8 cellular contexts compared by ENCODE assay signal in genomic region chr19:17766543-17767131, GRCh38. TPM values are rescaled to one million over a fixed set of nuclear protein-coding genes. Genes with fewer than 3 reads are reported as not detected.
A peak's percentile ranks its signal among the peaks of the same experiment; 100 is the strongest.
DNase-seq lines count a peak whose midpoint lies in the region; ATAC-seq, FAIRE-seq and TF ChIP-seq lines count a peak whose summit lies in the region.

No MANE protein-coding gene starts in this region.

- intact Hi-C loops in CD14-positive monocyte (cut with micrococcal nuclease), result no loop called here
- intact Hi-C loops in HCT116 (cut with micrococcal nuclease), result loop anchor here (1.0 to 5.0 kb wide), 5 partner anchors 49 to 324 kb away; partner anchors contain the start of gene MAP1S
- intact Hi-C loops in K562 (cut with micrococcal nuclease), result no loop called here
- intact Hi-C loops in gastrocnemius medialis (cut with DNase I; ENCODE audit: low total_unique reads), result loop anchor here (5.0 kb wide), 1 partner anchor 64 kb away; no protein-coding TSS in a partner anchor

- peak overlapping the region; percentile 42 to 50 for H3K4me3 ChIP-seq in HCT116 (replicated peaks in 1 of 2; ENCODE audit: low read depth in 1 of 2, low read length in 2 of 2)
- no peak overlapping the region for H3K4me3 ChIP-seq in NT2/D1 (ENCODE audit: insufficient read length, low read depth)
- H3K4me3 ChIP-seq in K562, result no peak overlapping the region
- H3K4me3 ChIP-seq in gastrocnemius medialis, result peak overlapping the region in 1 of 4 donors; percentile 13

- no peaks in the 10 kb centered on the region for H3K9me2 ChIP-seq in HCT116 (ENCODE audit: insufficient read depth)

- no peaks in the 10 kb centered on the region for H3K36me3 ChIP-seq in HCT116 (ENCODE audit: control insufficient read depth in 1 of 2, insufficient read depth in 2 of 2, low read length in 2 of 2)
- no peaks in the 10 kb centered on the region for H3K36me3 ChIP-seq in NT2/D1 (ENCODE audit: insufficient read depth, insufficient read length, low read length)
- H3K36me3 ChIP-seq in K562 (ENCODE audit: control insufficient read depth, insufficient read depth, low read length), result peaks cover 73% of the 10 kb centered on the region; the same call in 2 of the 3 replicates
- no peaks in the 10 kb centered on the region for H3K36me3 ChIP-seq in gastrocnemius medialis

- TF ChIP-seq CTCF in CD14-positive monocyte (IDR thresholded peaks at IDR 0.05) (peak; percentile 93), HCT116 (IDR thresholded peaks at IDR 0.05 in 2 of 3, conservative IDR thresholded peaks at IDR 0.05 in 1 of 3; ENCODE audit: borderline replicate concordance in 1 of 3, insufficient read depth in 1 of 3, low read depth in 2 of 3, low read length in 2 of 3) (peak; percentile 81 to 94 (median 93)), K562 (IDR thresholded peaks at IDR 0.05 in 2 of 3, conservative IDR thresholded peaks at IDR 0.05 in 1 of 3; ENCODE audit: insufficient read depth in 2 of 3, low read depth in 1 of 3, low read length in 3 of 3) (peak; percentile 60 to 64 (median 60)), gastrocnemius medialis (IDR thresholded peaks at IDR 0.05 in 4 of 5, conservative IDR thresholded peaks at IDR 0.05 in 1 of 5) (peak; percentile 35 to 71 (median 58))

- H3K4me1 ChIP-seq in HCT116 (ENCODE audit: control insufficient read depth in 1 of 2, insufficient read depth in 2 of 2, low read length in 2 of 2), result peaks cover 20 to 32% of the 10 kb centered on the region in 2 experiments
- peaks cover 5% of the 10 kb centered on the region for H3K4me1 ChIP-seq in NT2/D1 (ENCODE audit: insufficient read depth, insufficient read length)
- peaks cover 0 to 5% of the 10 kb centered on the region in 2 experiments; a peak in 3 of 5 replicates for H3K4me1 ChIP-seq in K562 (replicated peaks in 1 of 2; ENCODE audit: control insufficient read depth in 2 of 2, insufficient read depth in 2 of 2, low read length in 2 of 2)
- peaks cover 0 to 3% of the 10 kb centered on the region in 2 donors for H3K4me1 ChIP-seq in gastrocnemius medialis

- peak overlapping the region; percentile 39; the same call in 1 of the 2 replicates for H3K27ac ChIP-seq in HCT116 (ENCODE audit: low read depth, low read length)
- H3K27ac ChIP-seq in K562 (ENCODE audit: extremely low read depth, low read depth, low read length), result no peak overlapping the region
- no peak overlapping the region for H3K27ac ChIP-seq in gastrocnemius medialis

- peak overlapping the region; percentile 88 for H3K4me2 ChIP-seq in HCT116 (ENCODE audit: low read length)
- no peak overlapping the region for H3K4me2 ChIP-seq in K562 (ENCODE audit: insufficient read depth, low read length)

- TF ChIP-seq RAD21 in HCT116 (IDR thresholded peaks at IDR 0.05; ENCODE audit: low read depth) (peak; percentile 98), K562 (CRISPR knock-in tag; conservative IDR thresholded peaks at IDR 0.05 in 1 of 2, IDR thresholded peaks at IDR 0.05 in 1 of 2) (peak in 1 of 2 experiments; percentile 43; a peak in 2 of 4 replicates)

- RAD21 ChIA-PET in HCT116 (lab: Charles Lee; ENCODE audit: low non-redundant PET in 1 of 2, low total read pairs in 2 of 2, uncharacterized antibody in 2 of 2, unreplicated experiment in 2 of 2), result interaction anchor here (0.7 to 1.4 kb wide), 13 partner anchors 8 to 190 kb away, joined by 3 to 6 read pairs (median 3); partner anchors contain the start of gene MAP1S (in 1 of the 2)

- POLR2A ChIA-PET in HCT116 (lab: Charles Lee) (interaction anchor here (0.6 to 1.0 kb wide), 10 partner anchors 8 to 317 kb away, joined by 3 to 5 read pairs (median 3); partner anchors contain the start of genes B3GNT3 and RPL18A), K562 (lab: Yijun Ruan, JAX) (interaction anchor here (0.6 kb wide), 2 partner anchors 9 to 60 kb away, joined by 3 read pairs; no protein-coding TSS in a partner anchor)

- peaks cover 28% of the 10 kb centered on the region for H3K4me1 Mint-ChIP-seq in CD14-positive monocyte

- BruUV-seq in HCT116 (replicated peaks; lab: Mats Ljungman, UMichigan) (no TSS peak), K562 (replicated peaks; lab: Mats Ljungman, UMichigan) (no TSS peak)

- H3K9me3 Mint-ChIP-seq in CD14-positive monocyte, result peaks cover 0 to 3% (median 0%) of the 10 kb centered on the region in 7 donors

- no peaks in the 10 kb centered on the region for H3K9me3 ChIP-seq in HCT116 (ENCODE audit: control insufficient read depth in 1 of 2, insufficient read depth in 1 of 2, low read depth in 1 of 2, low read length in 2 of 2)
- no peaks in the 10 kb centered on the region for H3K9me3 ChIP-seq in NT2/D1 (ENCODE audit: insufficient read depth, low read length)
- no peaks in the 10 kb centered on the region for H3K9me3 ChIP-seq in K562 (replicated peaks; ENCODE audit: control insufficient read depth, insufficient read depth, low read depth, low read length)
- H3K9me3 ChIP-seq in gastrocnemius medialis, result no peaks in the 10 kb centered on the region

- no peak for TF ChIP-seq EP300 in K562 (IDR thresholded peaks at IDR 0.05; ENCODE audit: low read length)

- CTCF ChIA-PET in HCT116 (lab: Charles Lee) (interaction anchor here (0.6 to 2.3 kb wide), 29 partner anchors 9 to 325 kb away, joined by 3 to 30 read pairs (median 5); partner anchors contain the start of genes B3GNT3, MAP1S and RPL18A), K562 (lab: Yijun Ruan, JAX; ENCODE audit: low intra/inter-chr PET ratio) (no interaction called here)

- H3K9ac ChIP-seq in HCT116 (ENCODE audit: low read length) (peak overlapping the region; percentile 47; the same call in 1 of the 2 replicates), NT2/D1 (ENCODE audit: insufficient read length, low read depth) (peak overlapping the region; percentile 68), K562 (ENCODE audit: insufficient read depth in 1 of 2, low read depth in 2 of 2, low read length in 2 of 2) (peak overlapping the region in 1 of 2 experiments; percentile 13; a peak in 1 of 4 replicates)

- peak overlapping the region; percentile 62 to 97 (median 90) for H3K27ac Mint-ChIP-seq in CD14-positive monocyte

- peak; percentile 87 for DNase-seq in CD14-positive monocyte (ENCODE audit: low spot score)
- peak; percentile 88 for DNase-seq in HCT116 (ENCODE audit: low read depth, low spot score)
- peak; percentile 88 for DNase-seq in NT2/D1 (ENCODE audit: low read depth, low spot score)
- DNase-seq in K562 (ENCODE audit: extremely low read depth in 1 of 4, low spot score in 3 of 4), result peak in 2 of 4 experiments; percentile 29 to 63
- peak; percentile 73 for DNase-seq in iPS-NIHi11 (ENCODE audit: low spot score)
- peak; percentile 16 to 43 for DNase-seq in gastrocnemius medialis

- ATAC-seq in HCT116, result peak; percentile 91
- ATAC-seq in K562, result no peak
- ATAC-seq in gastrocnemius medialis, result no peak
- no peak for ATAC-seq in HG03175 (IDR thresholded peaks at IDR 0.05; ENCODE audit: unreplicated experiment)
- no peak for ATAC-seq in GM18909 (IDR thresholded peaks at IDR 0.05; ENCODE audit: poor library complexity, unreplicated experiment)

- peak overlapping the region in 1 of 2 donors; percentile 69 for H3K4me3 Mint-ChIP-seq in CD14-positive monocyte

- 84% methylated on average over 24 of the region's 29 CpGs for WGBS in K562 (ENCODE audit: insufficient coverage, low coverage, missing lambda C conversion rate)

- H4K20me1 ChIP-seq in HCT116 (ENCODE audit: insufficient read depth) (no peaks in the 10 kb centered on the region), K562 (replicated peaks; ENCODE audit: control insufficient read depth, insufficient read depth, low read length) (0 out of 2 replicates have a peak, but pooled peaks cover 3% of the 10 kb centered on the region)

- in situ Hi-C loops in K562 (cut with MboI), result no loop called here
- in situ Hi-C loops in gastrocnemius medialis (cut with MboI; ENCODE audit: low sequenced_read_pairs in 4 of 4), result loop anchor here in 1 of 4 donors (10.0 kb wide), 1 partner anchor 52 kb away; the partner anchor contains the start of gene MAP1S

- no peaks in the 10 kb centered on the region for H3K79me2 ChIP-seq in HCT116 (ENCODE audit: insufficient read depth, low read length)
- no peaks in the 10 kb centered on the region for H3K79me2 ChIP-seq in K562 (ENCODE audit: control insufficient read depth, insufficient read depth, low read length)

- H3K9me1 ChIP-seq in K562 (ENCODE audit: control insufficient read depth, insufficient read depth, low read length), result no peaks in the 10 kb centered on the region

- H3K27me3 Mint-ChIP-seq in CD14-positive monocyte (ENCODE audit: low read depth in 3 of 3), result no peaks in the 10 kb centered on the region

- no peak for FAIRE-seq in K562 (lab: Jason Lieb, UNC)

- H3K36me3 Mint-ChIP-seq in CD14-positive monocyte, result peaks cover 55 to 87% of the 10 kb centered on the region in 2 donors

- H2AFZ ChIP-seq in HCT116 (ENCODE audit: low read depth, low read length, poor library complexity, severe bottlenecking) (no peak overlapping the region), K562 (ENCODE audit: low read depth, low read length) (no peak overlapping the region)

- H3K27me3 ChIP-seq in HCT116 (ENCODE audit: insufficient read depth, low read length), result no peaks in the 10 kb centered on the region
- H3K27me3 ChIP-seq in NT2/D1 (ENCODE audit: insufficient read depth, insufficient read length), result no peaks in the 10 kb centered on the region
- no peaks in the 10 kb centered on the region for H3K27me3 ChIP-seq in K562 (ENCODE audit: control insufficient read depth in 2 of 2, insufficient read depth in 2 of 2, low read length in 2 of 2)
- H3K27me3 ChIP-seq in gastrocnemius medialis, result peaks cover 0 to 4% (median 4%) of the 10 kb centered on the region in 3 donors

- TF ChIP-seq POLR2A in HCT116 (IDR thresholded peaks at IDR 0.05; ENCODE audit: borderline replicate concordance, extremely low read depth, insufficient read depth, insufficient read length) (no peak), K562 (conservative IDR thresholded peaks at IDR 0.05) (no peak), gastrocnemius medialis (IDR thresholded peaks at IDR 0.05) (no peak)

RNA-seq across cellular contexts. Expression of gene FCHO1, which starts 15.4 kb away (rescaled TPM):
- 10 to 100 TPM; 11.4 to 13.4 TPM for polyA plus RNA-seq in CD14-positive monocyte
- 28.1 TPM for total RNA-seq in HCT116 (2021; ENCODE audit: unreplicated experiment)
- 36.8 and 37.2 TPM in 2 replicates for polyA plus RNA-seq in HCT116 (2012)
- total RNA-seq in K562 (2011; cell fraction: chromatin; rRNA removed; ENCODE audit: low replicate concordance), result 225 and 536 TPM in 2 replicates
- 220 and 237 TPM in 2 replicates for total RNA-seq in K562 (2011; cell fraction: nucleolus; rRNA removed)
- 234 and 250 TPM in 2 replicates for total RNA-seq in K562 (2011; cell fraction: nucleoplasm; rRNA removed)
- 25.4 and 33.0 TPM in 2 replicates for total RNA-seq in K562 (2014; rRNA removed)
- total RNA-seq in K562 (2014; rRNA removed; fragmentation: Illumina TruSeq; extraction: Trizol), result 9.2 and 14.3 TPM in 2 replicates
- 18.1 and 18.3 TPM in 2 replicates for total RNA-seq in K562 (2015; rRNA removed; fragmentation: Illumina TruSeq; extraction: Trizol)
- total RNA-seq in K562 (2021), result 51.9 and 58.9 TPM in 2 replicates
- polyA plus RNA-seq in K562 (2011; rRNA removed), result 9.3 and 19.3 TPM in 2 replicates
- 9.1 and 14.7 TPM in 2 replicates for polyA plus RNA-seq in K562 (2011; cell fraction: cytosol; rRNA removed)
- polyA plus RNA-seq in K562 (2011; cell fraction: nucleus; rRNA removed), result 80.2 and 106 TPM in 2 replicates
- polyA plus RNA-seq in K562 (2012), result 31.6 and 56.4 TPM in 2 replicates
- polyA plus RNA-seq in K562 (2014; fragmentation: Illumina TruSeq; extraction: Trizol), result 24.2 and 32.6 TPM in 2 replicates
- under 1 TPM; 0.21 to 0.67 TPM for polyA plus RNA-seq in K562 (2014; fragmentation: Nextera tagmentation; extraction: Ambion mirVana)
- polyA plus RNA-seq in K562 (2014; rRNA removed), result 26.6 and 28.7 TPM in 2 replicates
- polyA minus RNA-seq in K562 (2011; rRNA and poly(A)+ RNA removed), result 45.3 and 55.3 TPM in 2 replicates
- polyA minus RNA-seq in K562 (2011; cell fraction: cytosol; rRNA and poly(A)+ RNA removed), result 28.8 and 38.7 TPM in 2 replicates
- 95.9 and 141 TPM in 2 replicates for polyA minus RNA-seq in K562 (2011; cell fraction: nucleus; rRNA and poly(A)+ RNA removed)
- 1 to 10 TPM in 1 of 4 donors, under 1 TPM in 2, not detected in 1; 0.13 to 2.1 (median 0.51) TPM for total RNA-seq in gastrocnemius medialis

RNA-seq across cellular contexts. Expression of gene B3GNT3, which starts 28.3 kb away (rescaled TPM):
- polyA plus RNA-seq in CD14-positive monocyte (not detected), K562 (2011; rRNA removed) (0.03 and 0.06 TPM in 2 replicates), K562 (2014; fragmentation: Illumina TruSeq; extraction: Trizol) (0.08 TPM in 1 of 2 replicates, not detected in the other), K562 (2014; fragmentation: Nextera tagmentation; extraction: Ambion mirVana) (not detected), K562 (2014; rRNA removed) (not detected in 2 replicates)
- total RNA-seq in HCT116 (2021; ENCODE audit: unreplicated experiment) (22.2 TPM), K562 (2014; rRNA removed) (not detected in 2 replicates), K562 (2014; rRNA removed; fragmentation: Illumina TruSeq; extraction: Trizol) (not detected in 2 replicates), K562 (2015; rRNA removed; fragmentation: Illumina TruSeq; extraction: Trizol) (0.07 TPM in 1 of 2 replicates, not detected in the other), K562 (2021) (0.11 TPM in 1 of 2 replicates, not detected in the other), gastrocnemius medialis (under 1 TPM in 2 of 4 donors, not detected in 2; 0.13 to 0.39 TPM)
- polyA plus RNA-seq in HCT116 (2012), result 30.3 and 34.5 TPM in 2 replicates
- total RNA-seq in K562 (2011; cell fraction: chromatin; rRNA removed; ENCODE audit: low replicate concordance), result 0.30 TPM in 1 of 2 replicates, not detected in the other
- total RNA-seq in K562 (2011; cell fraction: nucleolus; rRNA removed), result 0.13 and 0.33 TPM in 2 replicates
- total RNA-seq in K562 (2011; cell fraction: nucleoplasm; rRNA removed), result 0.29 TPM in 1 of 2 replicates, not detected in the other
- 0.04 and 0.18 TPM in 2 replicates for polyA plus RNA-seq in K562 (2011; cell fraction: cytosol; rRNA removed)
- 0.28 TPM in 1 of 2 replicates, not detected in the other for polyA plus RNA-seq in K562 (2011; cell fraction: nucleus; rRNA removed)
- polyA plus RNA-seq in K562 (2012), result 0.10 and 0.47 TPM in 2 replicates
- 0.09 TPM in 1 of 2 replicates, not detected in the other for polyA minus RNA-seq in K562 (2011; rRNA and poly(A)+ RNA removed)
- not detected in 2 replicates for polyA minus RNA-seq in K562 (2011; cell fraction: cytosol; rRNA and poly(A)+ RNA removed)
- not detected in 2 replicates for polyA minus RNA-seq in K562 (2011; cell fraction: nucleus; rRNA and poly(A)+ RNA removed)

RNA-seq across cellular contexts. Expression of gene MAP1S, which starts 47.4 kb away (rescaled TPM):
- polyA plus RNA-seq in CD14-positive monocyte, result 10 to 100 TPM; 27.5 to 28.3 TPM
- total RNA-seq in HCT116 (2021; ENCODE audit: unreplicated experiment), result 80.8 TPM
- polyA plus RNA-seq in HCT116 (2012), result 81.9 and 125 TPM in 2 replicates
- total RNA-seq in K562 (2011; cell fraction: chromatin; rRNA removed; ENCODE audit: low replicate concordance), result 19.7 and 56.1 TPM in 2 replicates
- 33.4 and 40.5 TPM in 2 replicates for total RNA-seq in K562 (2011; cell fraction: nucleolus; rRNA removed)
- 34.0 and 46.6 TPM in 2 replicates for total RNA-seq in K562 (2011; cell fraction: nucleoplasm; rRNA removed)
- total RNA-seq in K562 (2014; rRNA removed), result 23.0 and 36.9 TPM in 2 replicates
- total RNA-seq in K562 (2014; rRNA removed; fragmentation: Illumina TruSeq; extraction: Trizol), result 3.0 and 5.3 TPM in 2 replicates
- 9.5 and 11.0 TPM in 2 replicates for total RNA-seq in K562 (2015; rRNA removed; fragmentation: Illumina TruSeq; extraction: Trizol)
- 79.8 and 81.0 TPM in 2 replicates for total RNA-seq in K562 (2021)
- 5.9 and 18.2 TPM in 2 replicates for polyA plus RNA-seq in K562 (2011; rRNA removed)
- 11.0 and 28.6 TPM in 2 replicates for polyA plus RNA-seq in K562 (2011; cell fraction: cytosol; rRNA removed)
- 17.9 and 37.4 TPM in 2 replicates for polyA plus RNA-seq in K562 (2011; cell fraction: nucleus; rRNA removed)
- polyA plus RNA-seq in K562 (2012), result 85.3 and 93.8 TPM in 2 replicates
- 33.0 and 48.4 TPM in 2 replicates for polyA plus RNA-seq in K562 (2014; fragmentation: Illumina TruSeq; extraction: Trizol)
- 1 to 10 TPM; 2.0 to 3.0 TPM for polyA plus RNA-seq in K562 (2014; fragmentation: Nextera tagmentation; extraction: Ambion mirVana)
- polyA plus RNA-seq in K562 (2014; rRNA removed), result 12.2 and 13.9 TPM in 2 replicates
- 12.8 and 15.3 TPM in 2 replicates for polyA minus RNA-seq in K562 (2011; rRNA and poly(A)+ RNA removed)
- 65.8 and 95.4 TPM in 2 replicates for polyA minus RNA-seq in K562 (2011; cell fraction: cytosol; rRNA and poly(A)+ RNA removed)
- polyA minus RNA-seq in K562 (2011; cell fraction: nucleus; rRNA and poly(A)+ RNA removed), result 15.6 and 19.3 TPM in 2 replicates
- 10 to 100 TPM; 20.0 to 61.5 (median 35.1) TPM for total RNA-seq in gastrocnemius medialis

RNA-seq across cellular contexts. Expression of gene INSL3, which starts 54.7 kb away (rescaled TPM):
- under 1 TPM; 0.25 to 0.64 TPM for polyA plus RNA-seq in CD14-positive monocyte
- total RNA-seq in HCT116 (2021; ENCODE audit: unreplicated experiment), result 0.96 TPM
- 0.98 and 1.7 TPM in 2 replicates for polyA plus RNA-seq in HCT116 (2012)
- not detected in 2 replicates for total RNA-seq in K562 (2011; cell fraction: chromatin; rRNA removed; ENCODE audit: low replicate concordance)
- not detected in 2 replicates for total RNA-seq in K562 (2011; cell fraction: nucleolus; rRNA removed)
- total RNA-seq in K562 (2011; cell fraction: nucleoplasm; rRNA removed), result not detected in 2 replicates
- total RNA-seq in K562 (2014; rRNA removed), result not detected in 2 replicates
- not detected in 2 replicates for total RNA-seq in K562 (2014; rRNA removed; fragmentation: Illumina TruSeq; extraction: Trizol)
- total RNA-seq in K562 (2015; rRNA removed; fragmentation: Illumina TruSeq; extraction: Trizol), result not detected in 2 replicates
- not detected in 2 replicates for total RNA-seq in K562 (2021)
- polyA plus RNA-seq in K562 (2011; rRNA removed), result not detected in 2 replicates
- not detected in 2 replicates for polyA plus RNA-seq in K562 (2011; cell fraction: cytosol; rRNA removed)
- polyA plus RNA-seq in K562 (2011; cell fraction: nucleus; rRNA removed), result not detected in 2 replicates
- not detected in 2 replicates for polyA plus RNA-seq in K562 (2012)
- polyA plus RNA-seq in K562 (2014; fragmentation: Illumina TruSeq; extraction: Trizol), result not detected in 2 replicates
- polyA plus RNA-seq in K562 (2014; fragmentation: Nextera tagmentation; extraction: Ambion mirVana), result not detected
- not detected in 2 replicates for polyA plus RNA-seq in K562 (2014; rRNA removed)
- polyA minus RNA-seq in K562 (2011; rRNA and poly(A)+ RNA removed), result not detected in 2 replicates
- not detected in 2 replicates for polyA minus RNA-seq in K562 (2011; cell fraction: cytosol; rRNA and poly(A)+ RNA removed)
- polyA minus RNA-seq in K562 (2011; cell fraction: nucleus; rRNA and poly(A)+ RNA removed), result not detected in 2 replicates
- total RNA-seq in gastrocnemius medialis, result not detected

Comparison
In these comparisons a context has a peak if more than half of its experiments do, and no peak if none do; other contexts are left out.
1. H3K4me3 ChIP-seq: peak in HCT116 (2 of 2); none in NT2/D1 (single experiment) and K562 (single experiment).
2. RNA of gene B3GNT3, which starts 28.3 kb away (total RNA-seq): 22.2 TPM in HCT116 (single experiment); 0.13 to 0.39 TPM in gastrocnemius medialis and 0.07 to 0.33 TPM in K562; every median in the first group is over 10 times any median in the second.
3. intact Hi-C loops: an anchor here in HCT116 (1.0 to 5.0 kb wide) and gastrocnemius medialis (5.0 kb wide); none called in CD14-positive monocyte and K562.
4. Peak in every context shown above with its lines, with median percentiles within 50 percentile points of each other: CTCF ChIP-seq.